Comparison of ENCODE assay signal across 29 cellular contexts in the genomic region with DNA sequence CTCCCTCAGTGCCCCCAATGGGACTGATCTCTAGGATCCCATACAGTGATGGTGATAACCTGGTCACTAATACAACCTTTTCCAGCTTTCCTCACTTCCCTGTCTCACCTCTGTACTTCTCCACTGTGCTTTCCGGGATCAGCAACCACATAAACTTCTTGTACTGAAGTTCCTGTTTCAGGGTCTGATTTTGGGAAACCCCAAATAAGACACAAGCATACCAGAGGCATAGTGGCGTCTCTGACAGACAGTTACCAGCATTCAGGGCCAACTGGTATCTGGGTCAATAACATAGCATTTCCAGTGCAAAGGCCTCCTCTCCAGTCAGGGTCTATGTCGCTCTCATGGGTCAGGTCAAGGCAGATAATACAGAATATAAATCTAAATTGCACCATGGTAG.
"Had no signal": no experiment of that assay in that cellular context is flagged by ENCODE, and none has a peak within 500 bp of the region (broad histone marks: within the 10 kb centered on the region; RNA-seq: fewer than 3 reads in every experiment).

No MANE protein-coding gene starts in this region.

- H3K27me3 ChIP-seq: foreskin keratinocyte, hepatocyte, left lung, ovary, right lobe of liver, suprapubic skin, transverse colon, upper lobe of right lung, uterus had no signal

- FAIRE-seq: endothelial cell of umbilical vein, kidney, small intestine had no signal

- H3K4me2 ChIP-seq: hepatocyte had no signal

- H3K36me3 ChIP-seq: esophagus muscularis mucosa, gastroesophageal sphincter, heart left ventricle, left lung, ovary, suprapubic skin, transverse colon, upper lobe of right lung, uterus had no signal

- ATAC-seq: foreskin keratinocyte; gastroesophageal sphincter; heart left ventricle; left lung; naive thymus-derived CD8-positive, alpha-beta T cell; stimulated activated naive CD8-positive, alpha-beta T cell treated with anti-CD3 and anti-CD28 coated beads, Interleukin-15, amount 100 ng/mL, for 72 hours; upper lobe of right lung had no signal

- H3K4me3 Mint-ChIP-seq: naive thymus-derived CD8-positive, alpha-beta T cell; nephron progenitor cell; stimulated activated naive CD8-positive, alpha-beta T cell treated with anti-CD3 and anti-CD28 coated beads, Interleukin-15, amount 100 ng/mL, for 72 hours had no signal

- H3K36me3 Mint-ChIP-seq: naive thymus-derived CD8-positive, alpha-beta T cell had no signal

- H3K9me3 Mint-ChIP-seq: naive thymus-derived CD8-positive, alpha-beta T cell; nephron progenitor cell; stimulated activated naive CD8-positive, alpha-beta T cell treated with anti-CD3 and anti-CD28 coated beads, Interleukin-15, amount 100 ng/mL, for 72 hours had no signal

- H2AFZ ChIP-seq: hepatocyte had no signal

- H3K27ac ChIP-seq: coronary artery, esophagus muscularis mucosa, foreskin keratinocyte, gastroesophageal sphincter, heart left ventricle, hepatocyte, left lung, ovary, right lobe of liver, suprapubic skin, transverse colon, upper lobe of right lung, uterus had no signal

- H3K79me2 ChIP-seq: hepatocyte had no signal

- H3K4me1 Mint-ChIP-seq: nephron progenitor cell; stimulated activated naive CD8-positive, alpha-beta T cell treated with anti-CD3 and anti-CD28 coated beads, Interleukin-15, amount 100 ng/mL, for 72 hours had no signal

- H3K9me3 ChIP-seq: esophagus muscularis mucosa, gastroesophageal sphincter, heart left ventricle, left lung, ovary, right lobe of liver, suprapubic skin, transverse colon, upper lobe of right lung, uterus had no signal

- H3K27ac Mint-ChIP-seq: stimulated activated naive CD8-positive, alpha-beta T cell treated with anti-CD3 and anti-CD28 coated beads, Interleukin-15, amount 100 ng/mL, for 72 hours had no signal

- DNase-seq: dermis blood vessel endothelial cell; effector memory CD4-positive, alpha-beta T cell; foreskin keratinocyte; heart left ventricle; kidney; left lung; mesendoderm; midbrain; naive thymus-derived CD8-positive, alpha-beta T cell; nephron progenitor cell; occipital lobe; ovary; posterior cingulate gyrus; retina; right lobe of liver; small intestine; stimulated activated CD4-positive, alpha-beta T cell treated with anti-CD3 and anti-CD28 coated beads, Interleukin-15, amount 100 ng/mL, for 24 hours; stimulated activated CD4-positive, alpha-beta T cell treated with anti-CD3 and anti-CD28 coated beads, Interleukin-2, amount 100 ng/mL, for 48 hours; stimulated activated naive CD4-positive, alpha-beta T cell; stimulated activated naive CD8-positive, alpha-beta T cell treated with anti-CD3 and anti-CD28 coated beads, Interleukin-15, amount 100 ng/mL, for 72 hours; transverse colon; upper lobe of right lung; uterus had no signal

- H3K4me1 ChIP-seq: esophagus muscularis mucosa, foreskin keratinocyte, gastroesophageal sphincter, left lung, right lobe of liver, suprapubic skin, transverse colon, upper lobe of right lung, uterus had no signal

- H3K4me3 ChIP-seq: coronary artery, esophagus muscularis mucosa, gastroesophageal sphincter, heart left ventricle, hepatocyte, left lung, ovary, right lobe of liver, suprapubic skin, transverse colon, upper lobe of right lung, uterus had no signal
